Comparison of ENCODE assay signal across 9 cellular contexts in the genomic region with DNA sequence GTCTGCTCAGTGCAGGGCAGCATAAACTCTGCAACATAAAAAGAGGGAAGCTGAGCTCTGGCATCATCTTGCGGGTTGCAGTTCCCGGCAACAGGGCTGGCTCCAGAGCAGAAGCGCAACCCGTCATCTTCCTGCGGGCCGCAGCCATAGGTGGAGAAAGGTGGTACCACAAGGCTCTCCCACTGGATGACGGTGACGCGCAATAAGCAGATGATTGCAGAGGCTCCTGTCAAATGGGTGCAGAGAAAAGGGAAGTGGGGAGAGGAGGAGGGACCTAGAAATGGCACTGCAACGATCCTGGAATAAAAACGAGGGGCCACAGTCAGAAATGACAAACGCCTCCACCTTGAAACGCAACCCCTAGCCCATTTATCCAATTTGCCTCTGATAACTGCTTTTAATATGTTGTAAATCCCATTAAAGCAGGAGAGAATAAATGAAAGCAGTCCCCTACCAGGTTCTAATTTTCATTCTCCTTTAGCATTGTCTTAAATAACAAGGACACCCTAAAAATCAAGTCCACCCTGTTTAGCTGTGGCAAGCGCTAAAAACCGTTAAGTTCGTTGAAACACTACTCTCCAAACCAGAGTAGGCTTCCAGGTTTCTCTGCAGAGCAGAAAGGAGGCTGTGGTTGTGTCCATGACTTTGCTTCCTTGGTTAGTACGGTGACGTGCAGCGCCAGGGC. TPM values are rescaled to one million over a fixed set of nuclear protein-coding genes. Genes with fewer than 3 reads are reported as not detected.
A peak's percentile ranks its signal among the peaks of the same experiment; 100 is the strongest.
DNase-seq lines count a peak whose midpoint lies in the region; ATAC-seq and TF ChIP-seq lines count a peak whose summit lies in the region.
"Had no signal": no experiment of that assay in that cellular context is flagged by ENCODE, and none has a peak within 500 bp of the region (broad histone marks: within the 10 kb centered on the region; RNA-seq: fewer than 3 reads in every experiment).

No MANE protein-coding gene starts in this region.

- TF ChIP-seq CTCF in psoas muscle (IDR thresholded peaks at IDR 0.05) (no peak), WERI-Rb-1 (IDR thresholded peaks at IDR 0.05; ENCODE audit: low read depth, low read length) (no peak)

- peaks cover 13% of the 10 kb centered on the region for H3K27me3 Mint-ChIP-seq in activated T-helper 1 cell treated with anti-CD3 and anti-CD28 coated beads, Interleukin-12 subunit alpha, Interleukin-12 subunit beta, Interleukin-2, Interleukin-4 antibody, amounts not matched to agents 30 ng/mL and 10 ng/mL and 1 ng/mL, durations not matched to agents 14 hours and 24 hours and 36 hours (ENCODE audit: insufficient read depth)

- peak; percentile 55 for ATAC-seq in GM21360 (IDR thresholded peaks at IDR 0.05; ENCODE audit: unreplicated experiment)
- peak; percentile 7 to 40 for ATAC-seq in left cardiac atrium
- peak in 1 of 4 donors; percentile 8 for ATAC-seq in psoas muscle

- H3K4me3 ChIP-seq in psoas muscle (peak overlapping the region; percentile 76), WERI-Rb-1 (ENCODE audit: low read depth, low read length) (no peak overlapping the region)

- 66 to 67% (median 66%) methylated on average over 19 of the region's 19 CpGs for WGBS in psoas muscle, 3 donors

- peaks cover 3% of the 10 kb centered on the region for H3K4me1 ChIP-seq in psoas muscle

- H3K36me3 ChIP-seq in psoas muscle (ENCODE audit: insufficient read depth in 1 of 2, low read depth in 1 of 2) (no peaks in the 10 kb centered on the region), WERI-Rb-1 (no peaks in the 10 kb centered on the region)

- peak overlapping the region; percentile 82 for H3K27ac ChIP-seq in psoas muscle
- H3K27ac ChIP-seq in WERI-Rb-1 = no peak overlapping the region; the same call in 1 of the 2 replicates
- H3K27ac ChIP-seq: SK-N-MC had no signal

- H3K27me3 ChIP-seq in psoas muscle (ENCODE audit: insufficient read depth in 3 of 3, low read length in 2 of 3) = no peaks in the 10 kb centered on the region
- no peaks in the 10 kb centered on the region for H3K27me3 ChIP-seq in WERI-Rb-1 (ENCODE audit: insufficient read depth, low read depth, severe bottlenecking)

- no peaks in the 10 kb centered on the region for H3K36me3 Mint-ChIP-seq in activated T-helper 1 cell treated with anti-CD3 and anti-CD28 coated beads, Interleukin-12 subunit alpha, Interleukin-12 subunit beta, Interleukin-2, Interleukin-4 antibody, amounts not matched to agents 30 ng/mL and 10 ng/mL and 1 ng/mL, durations not matched to agents 14 hours and 24 hours and 36 hours (ENCODE audit: low read depth)

- peak; percentile 52 for DNase-seq in NCI-H2227 treated with DMSO at 0.1 percent for 48 hours (lab: John Stamatoyannopoulos, UW)
- DNase-seq in activated T-helper 1 cell treated with anti-CD3 and anti-CD28 coated beads, Interleukin-12 subunit alpha, Interleukin-12 subunit beta, Interleukin-2, Interleukin-4 antibody, amounts not matched to agents 30 ng/mL and 10 ng/mL and 1 ng/mL, durations not matched to agents 14 hours and 24 hours and 36 hours (ENCODE audit: low spot score) = peak; percentile 4
- peak; percentile 55 for DNase-seq in left cardiac atrium
- DNase-seq in psoas muscle = peak; percentile 42 to 68
- no peak for DNase-seq in WERI-Rb-1
- DNase-seq in AG20443 (ENCODE audit: low spot score) = no peak
- no peak for DNase-seq in NCI-H226

- intact Hi-C loops in activated T-helper 1 cell treated with anti-CD3 and anti-CD28 coated beads, Interleukin-12 subunit alpha, Interleukin-12 subunit beta, Interleukin-2, Interleukin-4 antibody, amounts not matched to agents 30 ng/mL and 10 ng/mL and 1 ng/mL, durations not matched to agents 14 hours and 24 hours and 36 hours (cut with micrococcal nuclease) = loop anchor here (1.0 kb wide), 4 partner anchors 31 to 132 kb away; partner anchors contain the start of genes TUBA1A, TUBA1B and TUBA1C
- intact Hi-C loops in left cardiac atrium (cut with DNase I) = loop anchor here (2.0 to 10.0 kb wide), 5 partner anchors 45 to 149 kb away; partner anchors contain the start of genes TUBA1A (in 2 of the 2) and TUBA1B (in 1 of the 2)
- intact Hi-C loops in psoas muscle (cut with DNase I) = loop anchor here (2.0 to 10.0 kb wide), 5 partner anchors 47 to 169 kb away; partner anchors contain the start of genes KMT2D (in 1 of the 2), RHEBL1 (in 1 of the 2), TUBA1A (in 1 of the 2) and TUBA1B (in 1 of the 2)

- peak overlapping the region; percentile 67 for H3K4me3 Mint-ChIP-seq in activated T-helper 1 cell treated with anti-CD3 and anti-CD28 coated beads, Interleukin-12 subunit alpha, Interleukin-12 subunit beta, Interleukin-2, Interleukin-4 antibody, amounts not matched to agents 30 ng/mL and 10 ng/mL and 1 ng/mL, durations not matched to agents 14 hours and 24 hours and 36 hours

- H3K9me3 ChIP-seq in psoas muscle (no peaks in the 10 kb centered on the region), WERI-Rb-1 (ENCODE audit: severe bottlenecking) (no peaks in the 10 kb centered on the region)

- H3K27ac Mint-ChIP-seq in activated T-helper 1 cell treated with anti-CD3 and anti-CD28 coated beads, Interleukin-12 subunit alpha, Interleukin-12 subunit beta, Interleukin-2, Interleukin-4 antibody, amounts not matched to agents 30 ng/mL and 10 ng/mL and 1 ng/mL, durations not matched to agents 14 hours and 24 hours and 36 hours = peak overlapping the region; percentile 73

- peaks cover 9% of the 10 kb centered on the region for H3K4me1 Mint-ChIP-seq in activated T-helper 1 cell treated with anti-CD3 and anti-CD28 coated beads, Interleukin-12 subunit alpha, Interleukin-12 subunit beta, Interleukin-2, Interleukin-4 antibody, amounts not matched to agents 30 ng/mL and 10 ng/mL and 1 ng/mL, durations not matched to agents 14 hours and 24 hours and 36 hours (ENCODE audit: low read depth)

- H3K9me3 Mint-ChIP-seq in activated T-helper 1 cell treated with anti-CD3 and anti-CD28 coated beads, Interleukin-12 subunit alpha, Interleukin-12 subunit beta, Interleukin-2, Interleukin-4 antibody, amounts not matched to agents 30 ng/mL and 10 ng/mL and 1 ng/mL, durations not matched to agents 14 hours and 24 hours and 36 hours = no peaks in the 10 kb centered on the region

RNA-seq across cellular contexts. Expression of gene TUBA1C, which starts 30.9 kb away (rescaled TPM):
- total RNA-seq in activated T-helper 1 cell treated with anti-CD3 and anti-CD28 coated beads, Interleukin-12 subunit alpha, Interleukin-12 subunit beta, Interleukin-2, Interleukin-4 antibody, amounts not matched to agents 30 ng/mL and 10 ng/mL and 1 ng/mL, durations not matched to agents 14 hours and 24 hours and 36 hours = 261 and 270 TPM in 2 replicates
- 10 to 100 TPM; 68.0 to 99.9 TPM for total RNA-seq in left cardiac atrium
- total RNA-seq in psoas muscle = 100 to 1,000 TPM in 1 of 4 donors, 10 to 100 TPM in 3; 41.4 to 103 (median 48.2) TPM
- polyA plus RNA-seq in psoas muscle = 100 to 1,000 TPM in 2 of 3 donors, 10 to 100 TPM in 1; 62.9 to 454 (median 129) TPM

RNA-seq across cellular contexts. Expression of gene TUBA1A, which starts 45.1 kb away (rescaled TPM):
- total RNA-seq in activated T-helper 1 cell treated with anti-CD3 and anti-CD28 coated beads, Interleukin-12 subunit alpha, Interleukin-12 subunit beta, Interleukin-2, Interleukin-4 antibody, amounts not matched to agents 30 ng/mL and 10 ng/mL and 1 ng/mL, durations not matched to agents 14 hours and 24 hours and 36 hours = 46.7 and 47.2 TPM in 2 replicates
- total RNA-seq in left cardiac atrium (100 to 1,000 TPM; 119 to 134 TPM), psoas muscle (10 to 100 TPM; 21.3 to 29.8 (median 29.0) TPM)
- 10 to 100 TPM; 16.4 to 48.2 (median 29.9) TPM for polyA plus RNA-seq in psoas muscle

Comparison
In these comparisons a context has a peak if more than half of its experiments do, and no peak if none do; other contexts are left out.
1. DNase-seq: peak in NCI-H2227 treated with DMSO at 0.1 percent for 48 hours (single experiment), activated T-helper 1 cell treated with anti-CD3 and anti-CD28 coated beads, Interleukin-12 subunit alpha, Interleukin-12 subunit beta, Interleukin-2, Interleukin-4 antibody, amounts not matched to agents 30 ng/mL and 10 ng/mL and 1 ng/mL, durations not matched to agents 14 hours and 24 hours and 36 hours (single experiment), left cardiac atrium (single experiment) and psoas muscle (2 of 2); none in WERI-Rb-1 (single experiment), AG20443 (single experiment) and NCI-H226 (single experiment).